ENCODE assay signal across 10 cellular contexts in the genomic region with DNA sequence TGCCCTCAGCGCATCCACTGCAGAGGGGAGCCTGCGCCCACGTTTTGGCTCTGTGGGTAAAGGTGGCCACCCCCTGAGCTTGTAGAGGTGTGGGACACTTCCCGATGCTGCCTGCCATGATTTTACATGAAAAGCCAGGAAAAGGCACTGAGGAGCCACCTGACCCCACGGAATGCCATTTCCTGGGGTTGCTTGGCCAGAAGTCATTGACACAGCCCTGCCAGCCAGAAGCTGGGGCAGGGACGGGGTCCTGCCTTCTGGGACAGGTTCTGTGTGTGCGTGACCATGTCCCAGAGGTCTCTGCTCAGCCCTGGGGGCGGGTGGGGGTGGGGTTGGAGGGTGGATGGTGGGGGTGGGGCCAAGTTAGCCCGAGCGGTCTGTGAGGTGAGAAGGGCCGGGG. TPM values are rescaled to one million over a fixed set of nuclear protein-coding genes. Genes with fewer than 3 reads are reported as not detected.
DNase-seq lines count a peak whose midpoint lies in the region; ATAC-seq and TF ChIP-seq lines count a peak whose summit lies in the region.
"Not testable (repeated sequence)": the region's sequence is repeated elsewhere in the genome, so short reads cannot be mapped to it uniquely, and the experiment has no call there.
"Had no signal": no experiment of that assay in that cellular context is flagged by ENCODE, and none has a peak within 500 bp of the region (broad histone marks: within the 10 kb centered on the region; RNA-seq: fewer than 3 reads in every experiment).

No MANE protein-coding gene starts in this region.

- not testable (repeated sequence) for H3K4me3 ChIP-seq in Peyer's patch

- not testable (repeated sequence) for H3K4me1 ChIP-seq in Peyer's patch

- H3K27me3 Mint-ChIP-seq in activated CD8-positive, alpha-beta T cell treated with anti-CD3 and anti-CD28 coated beads, Interleukin-2, amount 10 ng/mL, durations not matched to agents 7 days and 5 days (ENCODE audit: low read depth), result not testable (repeated sequence)

- intact Hi-C loops in Right ventricle myocardium inferior (cut with DNase I), result loop anchor here (5.0 kb wide), 1 partner anchor 124 kb away; no protein-coding TSS in a partner anchor

- CTCF ChIA-PET in activated CD8-positive, alpha-beta T cell treated with anti-CD3 and anti-CD28 coated beads, Interleukin-2, amount 10 ng/mL, durations not matched to agents 7 days and 5 days (lab: Charles Lee), result not testable (repeated sequence)

- not testable (repeated sequence) for H3K36me3 Mint-ChIP-seq in activated CD8-positive, alpha-beta T cell treated with anti-CD3 and anti-CD28 coated beads, Interleukin-2, amount 10 ng/mL, durations not matched to agents 7 days and 5 days (ENCODE audit: low read depth)

- TF ChIP-seq POLR2A in Peyer's patch (IDR thresholded peaks at IDR 0.05), result not testable (repeated sequence)

- not testable (repeated sequence) for H3K36me3 ChIP-seq in Peyer's patch

- not testable (repeated sequence) for ATAC-seq in activated CD8-positive, alpha-beta T cell treated with anti-CD3 and anti-CD28 coated beads, Interleukin-2, amount 10 ng/mL, durations not matched to agents 7 days and 5 days; Right ventricle myocardium inferior; left lobe of liver

- not testable (repeated sequence) for H3K27ac ChIP-seq in Peyer's patch

- H3K4me1 Mint-ChIP-seq in activated CD8-positive, alpha-beta T cell treated with anti-CD3 and anti-CD28 coated beads, Interleukin-2, amount 10 ng/mL, durations not matched to agents 7 days and 5 days (ENCODE audit: low read depth), result not testable (repeated sequence)

- not testable (repeated sequence) for H3K4me3 Mint-ChIP-seq in activated CD8-positive, alpha-beta T cell treated with anti-CD3 and anti-CD28 coated beads, Interleukin-2, amount 10 ng/mL, durations not matched to agents 7 days and 5 days

- H3K27ac Mint-ChIP-seq in activated CD8-positive, alpha-beta T cell treated with anti-CD3 and anti-CD28 coated beads, Interleukin-2, amount 10 ng/mL, durations not matched to agents 7 days and 5 days, result not testable (repeated sequence)

- TF ChIP-seq CTCF in Peyer's patch (IDR thresholded peaks at IDR 0.05), result not testable (repeated sequence)

- H3K27me3 ChIP-seq in Peyer's patch, result not testable (repeated sequence)

- DNase-seq in D341Med (ENCODE audit: low spot score) (peak; percentile 19), Peyer's patch (peak in 2 of 3 donors; percentile 19 to 41), Right ventricle myocardium inferior (ENCODE audit: missing footprints) (peak; percentile 15), left lobe of liver (ENCODE audit: low spot score) (peak; percentile 27)
- DNase-seq in activated CD8-positive, alpha-beta T cell treated with anti-CD3 and anti-CD28 coated beads, Interleukin-2, amount 10 ng/mL, durations not matched to agents 7 days and 5 days, result peak; percentile 12
- DNase-seq in stimulated activated CD8-positive, alpha-beta memory T cell treated with anti-CD3 and anti-CD28 coated beads, Interleukin-4, amount 100 ng/mL, for 48 hours, result peak; percentile 22

- not testable (repeated sequence) for H3K9me3 ChIP-seq in Peyer's patch

- H3K9me3 Mint-ChIP-seq in activated CD8-positive, alpha-beta T cell treated with anti-CD3 and anti-CD28 coated beads, Interleukin-2, amount 10 ng/mL, durations not matched to agents 7 days and 5 days (ENCODE audit: insufficient read depth), result not testable (repeated sequence)

- POLR2A ChIA-PET in activated CD8-positive, alpha-beta T cell treated with anti-CD3 and anti-CD28 coated beads, Interleukin-2, amount 10 ng/mL, durations not matched to agents 7 days and 5 days (lab: Charles Lee), result not testable (repeated sequence)

RNA-seq across cellular contexts. Expression of a gene that starts 39.8 kb away (rescaled TPM):
- 10 to 100 TPM; 22.3 to 68.2 (median 35.6) TPM for total RNA-seq in Peyer's patch
- not detected for total RNA-seq in activated CD8-positive, alpha-beta T cell treated with anti-CD3 and anti-CD28 coated beads, Interleukin-2, amount 10 ng/mL, durations not matched to agents 7 days and 5 days
- total RNA-seq in Right ventricle myocardium inferior, result 327 TPM
- total RNA-seq in left lobe of liver, result 0.25 TPM
- total RNA-seq: CD4-positive, alpha-beta T cell; Daoy; GM23338; HT1080 had no signal

Comparison
In these comparisons a context has a peak if more than half of its experiments do, and no peak if none do; other contexts are left out.
1. RNA of a gene that starts 39.8 kb away (total RNA-seq): 327 TPM in Right ventricle myocardium inferior (single experiment) and 22.3 to 68.2 TPM in Peyer's patch; 0.25 TPM in left lobe of liver (single experiment) and not detected in activated CD8-positive, alpha-beta T cell treated with anti-CD3 and anti-CD28 coated beads, Interleukin-2, amount 10 ng/mL, durations not matched to agents 7 days and 5 days; every median in the first group is over 10 times any median in the second.
2. Peak in every context shown above with its lines, with median percentiles within 50 percentile points of each other: DNase-seq.